ENCODE assay signal across 21 cellular contexts in the genomic region with DNA sequence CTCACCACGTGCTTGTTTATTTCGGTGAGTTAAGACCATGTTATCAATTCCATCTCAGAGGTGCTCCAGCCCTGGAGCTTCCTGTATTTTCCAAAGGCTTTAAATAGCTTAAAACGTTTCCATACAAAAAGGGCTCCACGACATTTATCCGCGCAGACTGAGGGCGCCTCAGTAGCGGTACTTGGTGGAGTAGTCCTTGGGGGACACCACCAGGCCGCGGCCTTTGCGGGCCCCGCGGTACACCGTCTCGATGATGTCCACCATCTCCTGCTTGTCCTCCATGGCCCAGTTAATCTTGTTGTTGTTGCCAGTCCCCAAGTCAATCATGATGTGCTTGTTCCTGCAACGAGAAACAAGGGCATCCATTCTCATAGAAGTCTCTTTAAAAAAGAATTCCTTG.
"Had no signal": no experiment of that assay in that cellular context is flagged by ENCODE, and none has a peak within 500 bp of the region (broad histone marks: within the 10 kb centered on the region; RNA-seq: fewer than 3 reads in every experiment).

No MANE protein-coding gene starts in this region.

- H3K9me3 ChIP-seq: SJSA1 had no signal

- H3K4me3 ChIP-seq: SJSA1, SK-N-MC had no signal

- H3K27ac ChIP-seq: SJSA1, SK-N-MC had no signal

- DNase-seq: Karpas-422, KG1, MM.1S, MV-4-11, NCI-H1048, NCI-H1105, NCI-H1417, NCI-H1436 treated with DMSO at 0.1 percent for 48 hours, NCI-H1694 treated with DMSO at 0.1 percent for 48 hours, NCI-H1930, NCI-H2081, NCI-H2107, NCI-H2227 treated with DMSO at 0.1 percent for 48 hours, NCI-H524 treated with DMSO at 0.1 percent for 48 hours, NCI-H69, NCI-H774, Right ventricle myocardium superior, RPMI8226, SIG-M5 had no signal

- H3K27me3 ChIP-seq: SJSA1 had no signal
